In the genomic region with DNA sequence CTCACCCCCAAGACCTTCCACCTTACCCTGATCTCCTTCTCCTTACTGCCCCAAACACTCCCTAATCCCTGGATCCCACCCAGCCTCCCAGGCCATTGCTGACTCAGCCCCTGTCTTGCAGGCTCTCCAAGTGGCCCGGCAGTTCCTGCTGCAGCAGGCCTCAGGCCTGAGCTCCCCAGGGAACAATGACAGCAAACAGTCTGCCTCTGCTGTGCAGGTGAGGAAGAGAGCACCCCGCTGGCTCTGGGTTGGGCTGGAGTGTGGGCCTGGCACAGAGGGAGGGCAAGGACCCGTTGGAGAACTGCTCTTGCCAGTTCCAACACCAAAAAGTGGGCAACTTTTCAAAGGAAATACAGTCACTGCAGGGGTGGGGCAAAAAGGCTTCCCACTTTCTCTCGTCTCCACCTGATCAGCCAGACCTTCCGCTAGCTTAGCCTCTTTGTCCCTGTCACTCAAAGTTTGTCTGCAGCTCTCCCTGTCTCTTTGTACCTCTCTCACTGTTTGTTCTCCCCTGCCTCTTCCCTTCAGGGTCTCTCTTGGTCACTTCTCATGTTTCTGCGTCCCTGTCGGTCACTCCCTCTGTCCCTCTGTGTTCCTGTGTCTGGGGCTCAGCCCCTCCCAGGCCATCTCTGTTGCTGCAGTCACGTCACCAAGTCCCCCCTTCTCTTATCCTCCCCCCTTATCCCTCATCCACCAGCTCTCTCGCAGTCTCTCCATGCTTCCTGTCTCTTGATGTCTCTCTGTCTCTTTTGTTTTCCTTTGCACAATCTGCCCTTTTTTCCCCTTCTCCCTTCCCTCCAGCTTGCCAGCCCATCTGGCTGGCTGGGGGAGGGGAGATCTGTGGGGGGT, we compare ENCODE assay signal across 8 cellular contexts. TPM values are rescaled to one million over a fixed set of nuclear protein-coding genes. Genes with fewer than 3 reads are reported as not detected.
DNase-seq lines count a peak whose midpoint lies in the region; ATAC-seq lines count a peak whose summit lies in the region.

No MANE protein-coding gene starts in this region.

- H3K36me3 Mint-ChIP-seq in activated CD4-positive, alpha-beta memory T cell treated with anti-CD3 and anti-CD28 coated beads for 36 hours, result peaks cover 4% of the 10 kb centered on the region

- intact Hi-C loops in left ventricle myocardium superior (cut with micrococcal nuclease), result no loop called here
- intact Hi-C loops in activated CD4-positive, alpha-beta memory T cell treated with anti-CD3 and anti-CD28 coated beads for 36 hours (cut with micrococcal nuclease), result no loop called here

- peak overlapping the region; percentile 57 for H3K27ac ChIP-seq in Karpas-422 (ENCODE audit: low read length)
- H3K27ac ChIP-seq in SK-N-MC, result peak overlapping the region; percentile 62; the same call in 1 of the 2 replicates
- H3K27ac ChIP-seq in stomach smooth muscle (ENCODE audit: low read length), result no peak overlapping the region

- no peak overlapping the region for H3K4me3 Mint-ChIP-seq in activated CD4-positive, alpha-beta memory T cell treated with anti-CD3 and anti-CD28 coated beads for 36 hours

- peaks cover 51% of the 10 kb centered on the region for H3K4me1 ChIP-seq in Karpas-422 (ENCODE audit: low read length)
- peaks cover 24% of the 10 kb centered on the region for H3K4me1 ChIP-seq in stomach smooth muscle (ENCODE audit: control insufficient read depth, insufficient read depth, low read length)

- H3K27me3 Mint-ChIP-seq in activated CD4-positive, alpha-beta memory T cell treated with anti-CD3 and anti-CD28 coated beads for 36 hours, result no peaks in the 10 kb centered on the region

- no peaks in the 10 kb centered on the region for H3K9me3 Mint-ChIP-seq in activated CD4-positive, alpha-beta memory T cell treated with anti-CD3 and anti-CD28 coated beads for 36 hours

- no peak overlapping the region for H2AFZ ChIP-seq in Karpas-422 (ENCODE audit: low read length)

- H3K9me3 ChIP-seq in Karpas-422 (ENCODE audit: low read length) (no peaks in the 10 kb centered on the region), SK-N-MC (ENCODE audit: low read depth, low read length) (no peaks in the 10 kb centered on the region), stomach smooth muscle (ENCODE audit: control insufficient read depth in 2 of 2, low read length in 2 of 2) (no peaks in the 10 kb centered on the region)

- no peaks in the 10 kb centered on the region for H3K79me2 ChIP-seq in Karpas-422 (ENCODE audit: low read length)

- peak overlapping the region; percentile 46 for H3K4me2 ChIP-seq in Karpas-422 (ENCODE audit: low read depth, low read length, poor library complexity, severe bottlenecking)

- H3K9me2 ChIP-seq in Karpas-422 (replicated peaks; ENCODE audit: insufficient read depth, low read length), result no peaks in the 10 kb centered on the region

- H3K27me3 ChIP-seq in Karpas-422 (ENCODE audit: low read length) (no peaks in the 10 kb centered on the region), stomach smooth muscle (ENCODE audit: control insufficient read depth in 1 of 2, insufficient read depth in 2 of 2, low read length in 2 of 2) (no peaks in the 10 kb centered on the region)

- H3K9ac ChIP-seq in Karpas-422 (ENCODE audit: low read length), result peak overlapping the region; percentile 49
- H3K9ac ChIP-seq in SK-N-MC (ENCODE audit: insufficient read length), result no peak overlapping the region
- peak overlapping the region; percentile 21 to 37 for H3K9ac ChIP-seq in stomach smooth muscle (ENCODE audit: low read length in 2 of 2)

- peak; percentile 66 for DNase-seq in AG08396 (ENCODE audit: low spot score)
- DNase-seq in Karpas-422, result peak; percentile 73
- DNase-seq in SK-N-MC (ENCODE audit: low read depth, low spot score), result no peak
- DNase-seq in left ventricle myocardium superior, result no peak
- DNase-seq in amniotic stem cell (lab: John Stamatoyannopoulos, UW), result no peak
- DNase-seq in CD1c-positive myeloid dendritic cell (ENCODE audit: extremely low spot score), result no peak
- no peak for DNase-seq in activated CD4-positive, alpha-beta memory T cell treated with anti-CD3 and anti-CD28 coated beads for 36 hours

- POLR2A ChIA-PET in activated CD4-positive, alpha-beta memory T cell treated with anti-CD3 and anti-CD28 coated beads for 36 hours (lab: Charles Lee), result no interaction called here

- no peaks in the 10 kb centered on the region for H3K36me3 ChIP-seq in Karpas-422 (ENCODE audit: insufficient read depth, low read length)
- H3K36me3 ChIP-seq in SK-N-MC (ENCODE audit: insufficient read depth, low read length), result no peaks in the 10 kb centered on the region; the same call in 1 of the 2 replicates
- H3K36me3 ChIP-seq in stomach smooth muscle (ENCODE audit: control insufficient read depth in 2 of 2, insufficient read depth in 2 of 2, low read length in 2 of 2), result peaks cover 3 to 14% of the 10 kb centered on the region in 2 donors

- CTCF ChIA-PET in activated CD4-positive, alpha-beta memory T cell treated with anti-CD3 and anti-CD28 coated beads for 36 hours (lab: Charles Lee), result interaction anchor here (0.6 kb wide), 1 partner anchor 25 kb away, joined by 3 read pairs; no protein-coding TSS in a partner anchor

- H3K4me1 Mint-ChIP-seq in activated CD4-positive, alpha-beta memory T cell treated with anti-CD3 and anti-CD28 coated beads for 36 hours (ENCODE audit: low read depth), result no peaks in the 10 kb centered on the region

- no peak overlapping the region for H3K4me3 ChIP-seq in Karpas-422 (ENCODE audit: low read length)
- 0 out of 2 replicates have a peak overlapping the region, but pooled peaks have one; percentile 29 for H3K4me3 ChIP-seq in SK-N-MC
- H3K4me3 ChIP-seq in stomach smooth muscle (ENCODE audit: low read length in 2 of 2), result no peak overlapping the region

- H3K27ac Mint-ChIP-seq in activated CD4-positive, alpha-beta memory T cell treated with anti-CD3 and anti-CD28 coated beads for 36 hours, result no peak overlapping the region

- H4K20me1 ChIP-seq in Karpas-422 (ENCODE audit: insufficient read depth, low read depth, low read length), result no peaks in the 10 kb centered on the region

- peak; percentile 14 for ATAC-seq in left ventricle myocardium superior

RNA-seq across cellular contexts. Expression of a gene that starts 31.9 kb away (rescaled TPM):
- total RNA-seq in Karpas-422 (2014; rRNA removed; shearing (Covaris generic); ENCODE audit: low replicate concordance), result 3.6 and 5.0 TPM in 2 replicates
- total RNA-seq in left ventricle myocardium superior, result 16.8 TPM
- 10 to 100 TPM; 19.5 to 21.6 TPM for total RNA-seq in activated CD4-positive, alpha-beta memory T cell treated with anti-CD3 and anti-CD28 coated beads for 36 hours

Comparison
In these comparisons a context has a peak if more than half of its experiments do, and no peak if none do; other contexts are left out.
1. DNase-seq: peak in AG08396 (single experiment) and Karpas-422 (single experiment); none in SK-N-MC (single experiment), left ventricle myocardium superior (single experiment), amniotic stem cell (single experiment), CD1c-positive myeloid dendritic cell (single experiment) and activated CD4-positive, alpha-beta memory T cell treated with anti-CD3 and anti-CD28 coated beads for 36 hours (single experiment).